Comparison of ENCODE assay signal across 8 cellular contexts in the genomic region with DNA sequence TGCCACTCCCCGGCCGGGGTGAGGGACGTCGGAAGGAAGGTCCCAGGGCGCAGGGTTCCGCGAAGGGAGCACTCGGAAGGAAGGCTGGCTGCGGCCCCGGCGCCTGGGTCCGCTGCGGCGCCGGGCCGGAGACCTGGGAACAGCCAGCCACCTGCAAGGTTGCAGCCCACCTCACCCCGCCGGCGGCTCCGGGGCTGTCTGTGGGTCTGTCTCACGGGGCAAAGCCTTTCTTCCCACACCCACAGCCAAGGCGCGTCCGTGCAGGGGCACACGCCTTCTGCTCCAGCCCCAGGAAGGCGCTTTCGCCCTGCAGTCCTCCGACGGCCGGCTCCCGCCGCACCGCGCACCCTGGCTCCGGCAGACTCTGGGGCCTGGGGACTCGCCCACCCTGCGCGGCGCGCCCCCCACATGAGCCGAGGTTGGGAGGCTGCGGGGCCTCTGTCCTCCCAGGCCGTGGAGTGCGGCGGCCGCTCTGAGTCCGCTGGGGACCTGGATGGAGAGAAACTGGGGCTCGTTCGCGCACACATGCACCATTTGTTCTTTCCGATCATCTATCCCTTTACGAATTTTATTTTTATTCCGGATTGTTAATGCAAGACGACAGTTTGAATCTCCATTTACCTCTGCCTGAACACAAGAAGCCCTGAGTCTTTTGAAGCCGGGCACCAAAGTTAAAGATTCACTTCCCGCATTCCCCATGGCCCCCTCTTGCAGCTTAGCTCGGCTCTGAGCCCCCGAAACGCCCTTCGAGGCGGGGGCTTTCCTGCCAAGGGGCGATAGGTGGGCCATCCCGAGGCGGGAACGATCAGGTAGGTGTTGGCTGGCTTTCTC. TPM values are rescaled to one million over a fixed set of nuclear protein-coding genes. Genes with fewer than 3 reads are reported as not detected.
DNase-seq lines count a peak whose midpoint lies in the region; ATAC-seq, FAIRE-seq and TF ChIP-seq lines count a peak whose summit lies in the region.

No MANE protein-coding gene starts in this region.

- no TSS peak for BruUV-seq in K562 (replicated peaks; lab: Mats Ljungman, UMichigan)

- H3K27ac ChIP-seq in K562 (ENCODE audit: extremely low read depth, low read depth, low read length) (no peak overlapping the region), right lobe of liver (no peak overlapping the region), suprapubic skin (peak overlapping the region; percentile 42)

- TF ChIP-seq CTCF in K562 (IDR thresholded peaks at IDR 0.05 in 2 of 3, conservative IDR thresholded peaks at IDR 0.05 in 1 of 3; ENCODE audit: insufficient read depth in 2 of 3, low read depth in 1 of 3, low read length in 3 of 3) (no peak), right lobe of liver (IDR thresholded peaks at IDR 0.05) (no peak), suprapubic skin (IDR thresholded peaks at IDR 0.05) (no peak)

- H3K9me3 ChIP-seq in K562 (replicated peaks; ENCODE audit: control insufficient read depth, insufficient read depth, low read depth, low read length) (no peaks in the 10 kb centered on the region), right lobe of liver (no peaks in the 10 kb centered on the region), suprapubic skin (no peaks in the 10 kb centered on the region)

- no peak for FAIRE-seq in K562 (lab: Jason Lieb, UNC)

- H4K20me1 ChIP-seq in K562 (replicated peaks; ENCODE audit: control insufficient read depth, insufficient read depth, low read length), result peaks cover 22% of the 10 kb centered on the region

- ATAC-seq in K562, result no peak
- ATAC-seq in right lobe of liver, result peak; percentile 2 to 17 (median 12)

- no peak overlapping the region for H3K4me3 ChIP-seq in K562
- H3K4me3 ChIP-seq in right lobe of liver, result peak overlapping the region; percentile 48 to 52 (median 49)
- peak overlapping the region; percentile 56 for H3K4me3 ChIP-seq in suprapubic skin

- H3K4me1 ChIP-seq in K562 (replicated peaks in 1 of 2; ENCODE audit: control insufficient read depth in 2 of 2, insufficient read depth in 2 of 2, low read length in 2 of 2) (peaks cover 0 to 18% of the 10 kb centered on the region in 2 experiments; a peak in 1 of 5 replicates), right lobe of liver (peaks cover 0 to 36% (median 10%) of the 10 kb centered on the region in 4 donors), suprapubic skin (peaks cover 48% of the 10 kb centered on the region)

- POLR2A ChIA-PET in K562 (lab: Yijun Ruan, JAX), result no interaction called here

- intact Hi-C loops in K562 (cut with micrococcal nuclease) (loop anchor here (1.0 to 2.0 kb wide), 3 partner anchors 499 to 749 kb away; no protein-coding TSS in a partner anchor), right lobe of liver (cut with DNase I) (loop anchor here (5.0 to 10.0 kb wide), 5 partner anchors 500 to 1030 kb away; no protein-coding TSS in a partner anchor)

- peak; percentile 66 for DNase-seq in activated CD8-positive, alpha-beta memory T cell treated with anti-CD3 and anti-CD28 coated beads for 24 hours
- no peak for DNase-seq in activated CD8-positive, alpha-beta memory T cell treated with anti-CD3 and anti-CD28 coated beads, Interleukin-2, amount 50 U/mL, for 48 hours
- DNase-seq in K562 (ENCODE audit: extremely low read depth in 1 of 4, low spot score in 3 of 4) (no peak), right lobe of liver (peak in 1 of 3 donors; percentile 47), suprapubic skin (ENCODE audit: low spot score in 2 of 2) (no peak), globus pallidus (ENCODE audit: low spot score) (no peak), AG20443 (ENCODE audit: low spot score) (no peak), GOT3 (lab: John Stamatoyannopoulos, UW) (no peak)

- H3K9ac ChIP-seq in K562 (ENCODE audit: insufficient read depth in 1 of 2, low read depth in 2 of 2, low read length in 2 of 2), result no peak overlapping the region

- TF ChIP-seq RAD21 in K562 (CRISPR knock-in tag; conservative IDR thresholded peaks at IDR 0.05 in 1 of 2, IDR thresholded peaks at IDR 0.05 in 1 of 2), result no peak

- TF ChIP-seq POLR2A in K562 (conservative IDR thresholded peaks at IDR 0.05), result no peak
- no peak for TF ChIP-seq POLR2A in right lobe of liver (IDR thresholded peaks at IDR 0.05)
- TF ChIP-seq POLR2A in suprapubic skin (IDR thresholded peaks at IDR 0.05), result no peak

- TF ChIP-seq EP300 in K562 (IDR thresholded peaks at IDR 0.05; ENCODE audit: low read length) (no peak), suprapubic skin (IDR thresholded peaks at IDR 0.05) (no peak)

- no peaks in the 10 kb centered on the region for H3K9me1 ChIP-seq in K562 (ENCODE audit: control insufficient read depth, insufficient read depth, low read length)

- H3K4me2 ChIP-seq in K562 (ENCODE audit: insufficient read depth, low read length), result no peak overlapping the region

- CTCF ChIA-PET in K562 (lab: Yijun Ruan, JAX; ENCODE audit: low intra/inter-chr PET ratio), result interaction anchor here (0.6 to 1.7 kb wide), 3 partner anchors 499 to 826 kb away, joined by 3 to 11 read pairs (median 6); no protein-coding TSS in a partner anchor

- 30% methylated on average over 62 of the region's 65 CpGs for WGBS in K562 (ENCODE audit: insufficient coverage, low coverage, missing lambda C conversion rate)
- WGBS in right lobe of liver (ENCODE audit: insufficient coverage, low coverage, low lambda C conversion rate, missing lambda C conversion rate), result 3% methylated on average over 10 of the region's 65 CpGs
- 18% methylated on average over 35 of the region's 65 CpGs for WGBS in suprapubic skin

- no peak overlapping the region for H2AFZ ChIP-seq in K562 (ENCODE audit: low read depth, low read length)

- H3K27me3 ChIP-seq in K562 (ENCODE audit: control insufficient read depth in 2 of 2, insufficient read depth in 2 of 2, low read length in 2 of 2) (peaks cover 62 to 79% of the 10 kb centered on the region in 2 experiments), right lobe of liver (peaks cover 8 to 59% of the 10 kb centered on the region in 2 donors), suprapubic skin (peaks cover 84% of the 10 kb centered on the region)

- in situ Hi-C loops in K562 (cut with MboI), result loop anchor here (10.0 kb wide), 2 partner anchors 580 to 850 kb away; no protein-coding TSS in a partner anchor

- no peaks in the 10 kb centered on the region for H3K79me2 ChIP-seq in K562 (ENCODE audit: control insufficient read depth, insufficient read depth, low read length)

- no peaks in the 10 kb centered on the region for H3K36me3 ChIP-seq in K562 (ENCODE audit: control insufficient read depth, insufficient read depth, low read length)
- H3K36me3 ChIP-seq in right lobe of liver, result no peaks in the 10 kb centered on the region
- H3K36me3 ChIP-seq in suprapubic skin, result no peaks in the 10 kb centered on the region

TF ChIP-seq in K562, 482 proteins besides CTCF, POLR2A, EP300 and RAD21:
- TF ChIP-seq CSDE1 (IDR thresholded peaks at IDR 0.05), result no peak
- TF ChIP-seq HMGN3 (IDR thresholded peaks at IDR 0.05; ENCODE audit: borderline replicate concordance, extremely low read depth, insufficient read length, low read depth, low read length), result peak; percentile 27
- no peak for TF ChIP-seq GTF2F1 (IDR thresholded peaks at IDR 0.05; ENCODE audit: low read depth, low read length)

RNA-seq across cellular contexts. Expression of a gene that starts 4.5 kb away (rescaled TPM):
- not detected in 2 replicates for total RNA-seq in K562 (2011; cell fraction: chromatin; rRNA removed; ENCODE audit: low replicate concordance)
- not detected in 2 replicates for total RNA-seq in K562 (2011; cell fraction: nucleolus; rRNA removed)
- not detected in 2 replicates for total RNA-seq in K562 (2011; cell fraction: nucleoplasm; rRNA removed)
- total RNA-seq in K562 (2014; rRNA removed) (not detected in 2 replicates), K562 (2014; rRNA removed; fragmentation: Illumina TruSeq; extraction: Trizol) (not detected in 2 replicates), K562 (2015; rRNA removed; fragmentation: Illumina TruSeq; extraction: Trizol) (not detected in 2 replicates), K562 (2021) (0.07 TPM in 1 of 2 replicates, not detected in the other), right lobe of liver (under 1 TPM; 0.24 to 0.87 (median 0.50) TPM), suprapubic skin (10 to 100 TPM; 14.5 to 35.8 (median 21.4) TPM)
- polyA plus RNA-seq in K562 (2011; rRNA removed) (not detected in 2 replicates), K562 (2014; fragmentation: Illumina TruSeq; extraction: Trizol) (not detected in 2 replicates), K562 (2014; fragmentation: Nextera tagmentation; extraction: Ambion mirVana) (not detected), K562 (2014; rRNA removed) (not detected in 2 replicates)
- polyA plus RNA-seq in K562 (2011; cell fraction: cytosol; rRNA removed), result not detected in 2 replicates
- polyA plus RNA-seq in K562 (2011; cell fraction: nucleus; rRNA removed), result not detected in 2 replicates
- polyA plus RNA-seq in K562 (2012), result not detected in 2 replicates
- not detected in 2 replicates for polyA minus RNA-seq in K562 (2011; rRNA and poly(A)+ RNA removed)
- 0.19 and 0.46 TPM in 2 replicates for polyA minus RNA-seq in K562 (2011; cell fraction: cytosol; rRNA and poly(A)+ RNA removed)
- under 0.01 TPM in 1 of 2 replicates, not detected in the other for polyA minus RNA-seq in K562 (2011; cell fraction: nucleus; rRNA and poly(A)+ RNA removed)

Comparison
In these comparisons a context has a peak if more than half of its experiments do, and no peak if none do; other contexts are left out.
1. RNA of a gene that starts 4.5 kb away (total RNA-seq): 14.5 to 35.8 TPM in suprapubic skin; 0.24 to 0.87 TPM in right lobe of liver and 0.07 TPM in K562; every median in the first group is over 4 times any median in the second.